ENCODE assay signal across 15 cellular contexts in genomic region chr12:107580750-107581529, GRCh38.
DNase-seq lines count a peak whose midpoint lies in the region; ATAC-seq and TF ChIP-seq lines count a peak whose summit lies in the region.
"Had no signal": no experiment of that assay in that cellular context is flagged by ENCODE, and none has a peak within 500 bp of the region (broad histone marks: within the 10 kb centered on the region; RNA-seq: fewer than 3 reads in every experiment).

No MANE protein-coding gene starts in this region.

- H3K4me2 ChIP-seq in GM23248 (ENCODE audit: unreplicated experiment) = peak overlapping the region; percentile 45

- H3K27me3 Mint-ChIP-seq in chondrocyte (ENCODE audit: low read depth) = peaks cover 23% of the 10 kb centered on the region
- H3K27me3 Mint-ChIP-seq: activated naive CD8-positive, alpha-beta T cell; CD4-positive, alpha-beta memory T cell had no signal

- H3K4me1 Mint-ChIP-seq in chondrocyte (ENCODE audit: low read depth) = peaks cover 10% of the 10 kb centered on the region

- ATAC-seq in GM18498 (IDR thresholded peaks at IDR 0.05; ENCODE audit: unreplicated experiment) = no peak
- ATAC-seq in gastroesophageal sphincter = no peak

- H3K27me3 ChIP-seq in GM23248 (replicated peaks; ENCODE audit: insufficient read depth) (peaks cover 3% of the 10 kb centered on the region; the same call in 1 of the 2 replicates), iPS-20b (ENCODE audit: insufficient read depth, low read length) (peaks cover 30% of the 10 kb centered on the region), gastroesophageal sphincter (peaks cover 64% of the 10 kb centered on the region)
- H3K27me3 ChIP-seq: MG63 had no signal

- no peaks in the 10 kb centered on the region for H3K36me3 ChIP-seq in GM23248 (ENCODE audit: low read depth)
- no peaks in the 10 kb centered on the region for H3K36me3 ChIP-seq in iPS-20b (ENCODE audit: insufficient read depth, low read depth, low read length)
- H3K36me3 ChIP-seq in gastroesophageal sphincter = no peaks in the 10 kb centered on the region
- H3K36me3 ChIP-seq: lower lobe of right lung, MG63 had no signal

- no peaks in the 10 kb centered on the region for H3K9me3 Mint-ChIP-seq in chondrocyte (ENCODE audit: low read depth)

- no peak overlapping the region for H3K4me3 Mint-ChIP-seq in chondrocyte (ENCODE audit: unreplicated experiment)
- H3K4me3 Mint-ChIP-seq: activated naive CD8-positive, alpha-beta T cell; CD4-positive, alpha-beta memory T cell had no signal

- H3K4me3 ChIP-seq in GM23248 = peak overlapping the region; percentile 47
- peak overlapping the region; percentile 57; the same call in 1 of the 2 replicates for H3K4me3 ChIP-seq in iPS-20b (ENCODE audit: low read length)
- H3K4me3 ChIP-seq in gastroesophageal sphincter = peak overlapping the region in 1 of 2 donors; percentile 33
- H3K4me3 ChIP-seq: lower lobe of right lung, MG63 had no signal

- WGBS in GM23248 (ENCODE audit: low coverage in 1 of 2, low lambda C conversion rate in 2 of 2, missing lambda C conversion rate in 2 of 2), 2 experiments = 30 to 47% methylated on average over 22 to 35 of the region's 64 CpGs
- 66% methylated on average over 7 of the region's 64 CpGs; no CpG with 5 or more reads in 1 of the 2 donors for WGBS in gastroesophageal sphincter (ENCODE audit: low coverage in 1 of 2), 2 donors

- peak; percentile 38 for DNase-seq in GM23248
- no peak for DNase-seq in chondrocyte (ENCODE audit: low spot score)
- peak; percentile 53 for DNase-seq in retina
- DNase-seq in midbrain (lab: John Stamatoyannopoulos, UW) = no peak
- no peak for DNase-seq in glomerular visceral epithelial cell (ENCODE audit: extremely low spot score)
- DNase-seq: activated CD4-positive, alpha-beta T cell treated with anti-CD3 and anti-CD28 coated beads, Interleukin-2, amount 50 U/mL, for 48 hours; CD4-positive, alpha-beta memory T cell; lower lobe of right lung; MG63; NCI-H774; SW 1271 had no signal

- no peak for TF ChIP-seq POLR2A in gastroesophageal sphincter (IDR thresholded peaks at IDR 0.05)

- H3K27ac Mint-ChIP-seq in chondrocyte (ENCODE audit: unreplicated experiment) = no peak overlapping the region
- H3K27ac Mint-ChIP-seq: activated naive CD8-positive, alpha-beta T cell; CD4-positive, alpha-beta memory T cell had no signal

- no peaks in the 10 kb centered on the region for H3K36me3 Mint-ChIP-seq in chondrocyte (ENCODE audit: low read depth)

- H3K79me2 ChIP-seq in GM23248 (ENCODE audit: insufficient read depth) = no peaks in the 10 kb centered on the region

- no peak for TF ChIP-seq EP300 in gastroesophageal sphincter (IDR thresholded peaks at IDR 0.05)

- no peaks in the 10 kb centered on the region for H4K20me1 ChIP-seq in GM23248 (ENCODE audit: insufficient read depth)

- no peak overlapping the region for H3K9ac ChIP-seq in GM23248
- peak overlapping the region; percentile 11; the same call in 1 of the 2 replicates for H3K9ac ChIP-seq in iPS-20b (ENCODE audit: low read depth, low read length)

- H3K9me2 ChIP-seq in GM23248 (ENCODE audit: insufficient read depth) = no peaks in the 10 kb centered on the region

- peak overlapping the region; percentile 48 for H2AFZ ChIP-seq in GM23248

- TF ChIP-seq CTCF in chondrocyte (IDR thresholded peaks at IDR 0.05) = peak; percentile 13
- TF ChIP-seq CTCF in gastroesophageal sphincter (IDR thresholded peaks at IDR 0.05) = no peak

- H3F3A ChIP-seq in GM23248 (ENCODE audit: insufficient read depth) = 0 out of 2 replicates have a peak, but pooled peaks cover 4% of the 10 kb centered on the region

- no peaks in the 10 kb centered on the region for H3K9me3 ChIP-seq in GM23248 (ENCODE audit: low read depth)
- no peaks in the 10 kb centered on the region for H3K9me3 ChIP-seq in iPS-20b (ENCODE audit: insufficient read depth, low read depth, low read length)
- no peaks in the 10 kb centered on the region for H3K9me3 ChIP-seq in gastroesophageal sphincter
- H3K9me3 ChIP-seq: lower lobe of right lung, MG63 had no signal

- in situ Hi-C loops in GM23248 (cut with MboI) = no loop called here

- H3K4me1 ChIP-seq in GM23248 (ENCODE audit: insufficient read depth) (peaks cover 7% of the 10 kb centered on the region), iPS-20b (ENCODE audit: insufficient read depth, low read length) (peaks cover 13% of the 10 kb centered on the region; the same call in 1 of the 2 replicates), gastroesophageal sphincter (peaks cover 0 to 8% (median 5%) of the 10 kb centered on the region in 3 donors)
- H3K4me1 ChIP-seq: lower lobe of right lung had no signal

- no peak overlapping the region for H3K27ac ChIP-seq in GM23248
- H3K27ac ChIP-seq in iPS-20b (ENCODE audit: low read length) = no peak overlapping the region
- no peak overlapping the region for H3K27ac ChIP-seq in gastroesophageal sphincter
- H3K27ac ChIP-seq: lower lobe of right lung had no signal

Comparison
In these comparisons a context has a peak if more than half of its experiments do, and no peak if none do; other contexts are left out.
1. DNase-seq: peak in GM23248 (single experiment) and retina (single experiment); none in chondrocyte (single experiment), midbrain (single experiment) and glomerular visceral epithelial cell (single experiment).